In genomic region chr17:39573447-39574298, GRCh38 we compare ENCODE assay signal across 8 cellular contexts. TPM values are rescaled to one million over a fixed set of nuclear protein-coding genes. Genes with fewer than 3 reads are reported as not detected.
DNase-seq lines count a peak whose midpoint lies in the region; ATAC-seq and TF ChIP-seq lines count a peak whose summit lies in the region.

No MANE protein-coding gene starts in this region.

- in situ Hi-C loops in brain microvascular endothelial cell (cut with HindIII; ENCODE audit: low pct_ligation_motif_present, low sequenced_read_pairs), result no loop called here

- peak overlapping the region; percentile 83 for H3K4me3 Mint-ChIP-seq in Caco-2 (ENCODE audit: unreplicated experiment)

- intact Hi-C loops in Caco-2 (cut with micrococcal nuclease; ENCODE audit: unreplicated experiment), result no loop called here
- intact Hi-C loops in sciatic nerve (cut with DNase I), result no loop called here

- no peaks in the 10 kb centered on the region for H3K36me3 ChIP-seq in Caco-2 (ENCODE audit: control insufficient read depth, insufficient read depth, low read length)
- no peaks in the 10 kb centered on the region for H3K36me3 ChIP-seq in brain microvascular endothelial cell (replicated peaks)

- H3K27me3 Mint-ChIP-seq in Caco-2 (ENCODE audit: insufficient read depth, unreplicated experiment), result no peaks in the 10 kb centered on the region

- POLR2A ChIA-PET in Caco-2 (lab: Charles Lee), result interaction anchor here (0.6 kb wide), 1 partner anchor 180 kb away, joined by 3 read pairs; no protein-coding TSS in a partner anchor

- H3K27ac ChIP-seq in HL-60 (replicated peaks) (no peak overlapping the region), brain microvascular endothelial cell (peak overlapping the region; percentile 6)

- peaks cover 7% of the 10 kb centered on the region; the same call in 1 of the 2 replicates for H3K9me3 ChIP-seq in Caco-2

- peaks cover 4% of the 10 kb centered on the region; the same call in 1 of the 2 replicates for H3K4me1 ChIP-seq in Caco-2

- BruUV-seq in Caco-2 (replicated peaks; lab: Mats Ljungman, UMichigan), result no TSS peak

- TF ChIP-seq CTCF in Caco-2 (IDR thresholded peaks at IDR 0.05; ENCODE audit: insufficient read depth in 1 of 2, low read depth in 1 of 2, low read length in 1 of 2, severe bottlenecking in 1 of 2, unreplicated experiment in 1 of 2) (no peak), HL-60 (IDR thresholded peaks at IDR 0.05; ENCODE audit: insufficient read depth, low read length) (no peak), brain microvascular endothelial cell (IDR thresholded peaks at IDR 0.05; ENCODE audit: low read depth, low read length, missing control alignments) (no peak)

- H3K9me3 Mint-ChIP-seq in Caco-2 (ENCODE audit: unreplicated experiment), result peaks cover 10% of the 10 kb centered on the region

- no peaks in the 10 kb centered on the region; the same call in 1 of the 2 replicates for H3K27me3 ChIP-seq in Caco-2 (replicated peaks; ENCODE audit: control insufficient read depth, insufficient read depth, low read length)
- peaks cover 3% of the 10 kb centered on the region for H3K27me3 ChIP-seq in HL-60 (ENCODE audit: insufficient read depth, poor library complexity, severe bottlenecking)
- no peaks in the 10 kb centered on the region for H3K27me3 ChIP-seq in brain microvascular endothelial cell (replicated peaks)

- ATAC-seq in sciatic nerve (peak; percentile 93), HG03175 (IDR thresholded peaks at IDR 0.05; ENCODE audit: unreplicated experiment) (no peak), HG03095 (IDR thresholded peaks at IDR 0.05; ENCODE audit: unreplicated experiment) (no peak)

- H3K27ac Mint-ChIP-seq in Caco-2 (ENCODE audit: unreplicated experiment), result peak overlapping the region; percentile 64

- CTCF ChIA-PET in Caco-2 (lab: Charles Lee), result interaction anchor here (0.6 to 1.0 kb wide), 5 partner anchors 26 to 156 kb away, joined by 3 to 4 read pairs (median 3); partner anchors contain the start of gene MIEN1

- no peaks in the 10 kb centered on the region for H3K36me3 Mint-ChIP-seq in Caco-2 (ENCODE audit: insufficient read depth, unreplicated experiment)

- DNase-seq in Caco-2, result peak; percentile 63 to 79
- DNase-seq in HL-60 (ENCODE audit: low read depth in 1 of 2, low spot score in 1 of 2), result peak in 1 of 2 experiments; percentile 44
- DNase-seq in SHP77 treated with DMSO at 0.1 percent for 48 hours (lab: John Stamatoyannopoulos, UW), result peak; percentile 63
- peak; percentile 38 for DNase-seq in brain microvascular endothelial cell
- DNase-seq in sciatic nerve (ENCODE audit: low spot score), result peak; percentile 72

- H3K4me1 Mint-ChIP-seq in Caco-2 (ENCODE audit: low read depth, unreplicated experiment), result no peaks in the 10 kb centered on the region

- peak overlapping the region; percentile 61 for H3K4me3 ChIP-seq in Caco-2 (ENCODE audit: low read depth, low read length)
- H3K4me3 ChIP-seq in HL-60 (replicated peaks; ENCODE audit: insufficient read depth, low read length), result peak overlapping the region; percentile 31
- H3K4me3 ChIP-seq in brain microvascular endothelial cell (ENCODE audit: low read depth, low read length), result peak overlapping the region; percentile 65
- peak overlapping the region; percentile 50 for H3K4me3 ChIP-seq in iPS-11a (ENCODE audit: low read depth, low read length)

RNA-seq across cellular contexts. Expression of gene NEUROD2, which starts 34.0 kb away (rescaled TPM):
- total RNA-seq in Caco-2 (2022), result not detected in 2 replicates
- total RNA-seq in sciatic nerve, result not detected

RNA-seq across cellular contexts. Expression of gene PPP1R1B, which starts 53.1 kb away (rescaled TPM):
- total RNA-seq in Caco-2 (2022) (not detected in 2 replicates), sciatic nerve (3.3 TPM)
